9 cellular contexts compared by ENCODE assay signal in genomic region chr10:57849726-57850357, GRCh38.
DNase-seq lines count a peak whose midpoint lies in the region; ATAC-seq, FAIRE-seq and TF ChIP-seq lines count a peak whose summit lies in the region.
"Had no signal": no experiment of that assay in that cellular context is flagged by ENCODE, and none has a peak within 500 bp of the region (broad histone marks: within the 10 kb centered on the region; RNA-seq: fewer than 3 reads in every experiment).

No MANE protein-coding gene starts in this region.

- H3K4me2 ChIP-seq in GM23248 (ENCODE audit: unreplicated experiment) (no peak overlapping the region), keratinocyte (ENCODE audit: control insufficient read depth, extremely low read depth, insufficient read depth, low read depth, low read length) (no peak overlapping the region)

- intact Hi-C loops in Right ventricle myocardium inferior (cut with DNase I), result loop anchor here (1.0 to 10.0 kb wide), 2 partner anchors 135 to 270 kb away; no protein-coding TSS in a partner anchor

- H2AFZ ChIP-seq in GM23248 (no peak overlapping the region), keratinocyte (ENCODE audit: control insufficient read depth, low read length) (no peak overlapping the region)

- H3K79me2 ChIP-seq in GM23248 (ENCODE audit: insufficient read depth) (no peaks in the 10 kb centered on the region), keratinocyte (ENCODE audit: control insufficient read depth, insufficient read depth, low read length) (no peaks in the 10 kb centered on the region)

- no peak overlapping the region for H3K9ac ChIP-seq in GM23248
- no peak overlapping the region for H3K9ac ChIP-seq in keratinocyte (ENCODE audit: control insufficient read depth, extremely low read depth, insufficient read depth, low read length)

- no peaks in the 10 kb centered on the region for H4K20me1 ChIP-seq in GM23248 (ENCODE audit: insufficient read depth)
- no peaks in the 10 kb centered on the region for H4K20me1 ChIP-seq in keratinocyte (ENCODE audit: control insufficient read depth, extremely low read depth, insufficient read depth, low read length)

- WGBS in GM23248 (ENCODE audit: low coverage in 1 of 2, low lambda C conversion rate in 2 of 2, missing lambda C conversion rate in 2 of 2), 2 experiments, result 26 to 34% methylated on average over 1 of the region's 1 CpG

- FAIRE-seq in keratinocyte (lab: Jason Lieb, UNC), result no peak

- in situ Hi-C loops in ACHN (cut with HindIII; ENCODE audit: low pct_ligation_motif_present, low pct_unique_long_range_greater_than_20kb, low sequenced_read_pairs) (no loop called here), GM23248 (cut with MboI) (no loop called here), SK-MEL-5 (cut with HindIII; ENCODE audit: low pct_unique_long_range_greater_than_20kb, low sequenced_read_pairs) (no loop called here)

- H3K9me3 ChIP-seq in GM23248 (ENCODE audit: low read depth) (no peaks in the 10 kb centered on the region), keratinocyte (ENCODE audit: control insufficient read depth, low read depth, low read length) (no peaks in the 10 kb centered on the region)

- no peaks in the 10 kb centered on the region for H3F3A ChIP-seq in GM23248 (ENCODE audit: insufficient read depth)

- no peak overlapping the region for H3K27ac ChIP-seq in GM23248
- H3K27ac ChIP-seq in keratinocyte (ENCODE audit: control insufficient read depth, insufficient read depth, low read length), result no peak overlapping the region

- H3K4me3 ChIP-seq in GM23248 (no peak overlapping the region), keratinocyte (ENCODE audit: control insufficient read depth in 2 of 3, extremely low read depth in 1 of 3, insufficient read depth in 2 of 3, low read depth in 1 of 3, low read length in 3 of 3) (no peak overlapping the region)

- dilution Hi-C loops in keratinocyte (cut with MboI; ENCODE audit: extremely low pct_ligation_motif_present, low sequenced_read_pairs), result no loop called here

- ATAC-seq in HG02642 (IDR thresholded peaks at IDR 0.05; ENCODE audit: poor library complexity, unreplicated experiment), result no peak
- no peak for ATAC-seq in HG03439 (IDR thresholded peaks at IDR 0.05; ENCODE audit: unreplicated experiment)
- no peak for ATAC-seq in Right ventricle myocardium inferior

- peaks cover 16% of the 10 kb centered on the region; the same call in 1 of the 2 replicates for H3K27me3 ChIP-seq in GM23248 (replicated peaks; ENCODE audit: insufficient read depth)
- no peaks in the 10 kb centered on the region for H3K27me3 ChIP-seq in keratinocyte (ENCODE audit: control insufficient read depth, extremely low read depth, insufficient read depth, low read length)

- no peaks in the 10 kb centered on the region for H3K4me1 ChIP-seq in GM23248 (ENCODE audit: insufficient read depth)
- H3K4me1 ChIP-seq in keratinocyte (ENCODE audit: control insufficient read depth, extremely low read depth, insufficient read depth, low read length), result no peaks in the 10 kb centered on the region

- H3K36me3 ChIP-seq in GM23248 (ENCODE audit: low read depth) (no peaks in the 10 kb centered on the region), keratinocyte (ENCODE audit: control insufficient read depth in 2 of 2, extremely low read depth in 1 of 2, insufficient read depth in 2 of 2, low read length in 2 of 2) (no peaks in the 10 kb centered on the region)

- peak; percentile 49 for DNase-seq in ACHN
- DNase-seq in GM23248, result peak; percentile 23
- peak; percentile 22 for DNase-seq in SK-MEL-5 (ENCODE audit: low read depth, low spot score)
- no peak for DNase-seq in keratinocyte (ENCODE audit: low read depth, low spot score)
- no peak for DNase-seq in activated CD4-positive, alpha-beta T cell treated with anti-CD3 and anti-CD28 coated beads, Interleukin-2, amount 50 U/mL, for 48 hours
- DNase-seq in Right ventricle myocardium inferior (ENCODE audit: missing footprints), result no peak
- DNase-seq: activated T-cell treated with anti-CD3 and anti-CD28 coated beads for 4 hours had no signal

- no peaks in the 10 kb centered on the region for H3K9me1 ChIP-seq in keratinocyte (ENCODE audit: control insufficient read depth, extremely low read depth, insufficient read depth, low read length)

- no peaks in the 10 kb centered on the region for H3K9me2 ChIP-seq in GM23248 (ENCODE audit: insufficient read depth)

- TF ChIP-seq CTCF in keratinocyte (optimal IDR thresholded peaks at IDR 0.05 in 1 of 3, IDR thresholded peaks at IDR 0.05 in 1 of 3, conservative IDR thresholded peaks at IDR 0.05 in 1 of 3; ENCODE audit: extremely low read depth in 1 of 3, insufficient read depth in 2 of 3, low read length in 3 of 3), result peak in 2 of 3 experiments; percentile 15 to 26

Comparison
In these comparisons a context has a peak if more than half of its experiments do, and no peak if none do; other contexts are left out.
1. DNase-seq: peak in ACHN (single experiment), GM23248 (single experiment) and SK-MEL-5 (single experiment); none in keratinocyte (single experiment), activated CD4-positive, alpha-beta T cell treated with anti-CD3 and anti-CD28 coated beads, Interleukin-2, amount 50 U/mL, for 48 hours (0 of 2) and Right ventricle myocardium inferior (single experiment).